Comparison of ENCODE assay signal across 1 cellular context in the genomic region with DNA sequence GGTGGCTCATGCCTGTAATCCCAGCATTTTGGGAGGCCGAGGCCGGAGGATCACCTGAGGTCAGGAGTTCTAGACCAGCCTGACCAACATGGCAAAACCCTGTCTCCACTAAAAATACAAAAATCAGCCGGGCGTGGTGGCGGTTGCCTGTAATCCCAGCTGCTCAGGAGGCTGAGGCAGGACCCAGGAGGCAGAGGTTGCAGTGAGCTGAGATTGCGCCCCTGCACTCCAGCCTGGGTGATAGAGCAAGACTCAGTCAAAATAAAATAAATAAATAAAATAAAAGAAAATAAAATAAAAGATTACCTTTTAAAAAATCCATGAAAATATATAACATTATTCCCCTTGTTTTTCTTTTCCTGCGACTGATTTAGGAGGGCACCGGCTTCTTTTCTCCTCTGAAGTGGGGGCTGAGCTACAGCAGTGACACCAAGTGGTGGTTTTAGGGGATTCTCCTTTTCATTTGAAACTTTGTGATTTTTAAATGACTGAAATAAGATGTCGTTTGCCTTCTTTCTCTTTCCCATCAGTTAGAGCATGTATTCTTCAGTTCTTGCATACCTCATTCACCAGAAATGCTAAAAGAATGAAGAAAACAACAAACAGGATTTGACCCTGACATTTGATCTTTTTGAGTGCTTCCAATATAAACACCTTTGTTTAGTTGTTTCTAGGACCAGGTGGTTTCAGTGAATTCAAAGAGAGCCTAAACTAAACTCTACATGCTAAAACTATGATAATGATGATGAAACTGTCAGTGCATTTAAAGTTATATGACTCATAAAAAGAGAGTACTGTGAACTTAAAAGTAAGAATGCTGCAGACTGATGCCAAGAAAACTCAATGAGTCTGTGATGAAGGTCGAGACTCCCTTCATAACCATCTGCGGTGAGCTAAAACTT.
TF ChIP-seq lines count a peak whose summit lies in the region.

No MANE protein-coding gene starts in this region.

TF ChIP-seq in endothelial cell of umbilical vein, 7 proteins besides CTCF, POLR2A, EP300 and RAD21:
- TF ChIP-seq EZH2 (IDR thresholded peaks at IDR 0.05; ENCODE audit: borderline replicate concordance, low read depth, low read length, severe bottlenecking), result no peak
- no peak for TF ChIP-seq GATA2 (IDR thresholded peaks at IDR 0.05; ENCODE audit: insufficient read depth, insufficient read length, low read depth, low read length)
- peak; percentile 38 for TF ChIP-seq FOS (IDR thresholded peaks at IDR 0.05; ENCODE audit: borderline replicate concordance, insufficient read depth, low read length)
- TF ChIP-seq MAX (IDR thresholded peaks at IDR 0.05; ENCODE audit: insufficient read depth, insufficient read length), result no peak
- peak; percentile 29 for TF ChIP-seq JUN (IDR thresholded peaks at IDR 0.05; ENCODE audit: borderline replicate concordance, insufficient read depth, insufficient read length, low read depth)
